ENCODE assay signal across 32 cellular contexts in the genomic region with DNA sequence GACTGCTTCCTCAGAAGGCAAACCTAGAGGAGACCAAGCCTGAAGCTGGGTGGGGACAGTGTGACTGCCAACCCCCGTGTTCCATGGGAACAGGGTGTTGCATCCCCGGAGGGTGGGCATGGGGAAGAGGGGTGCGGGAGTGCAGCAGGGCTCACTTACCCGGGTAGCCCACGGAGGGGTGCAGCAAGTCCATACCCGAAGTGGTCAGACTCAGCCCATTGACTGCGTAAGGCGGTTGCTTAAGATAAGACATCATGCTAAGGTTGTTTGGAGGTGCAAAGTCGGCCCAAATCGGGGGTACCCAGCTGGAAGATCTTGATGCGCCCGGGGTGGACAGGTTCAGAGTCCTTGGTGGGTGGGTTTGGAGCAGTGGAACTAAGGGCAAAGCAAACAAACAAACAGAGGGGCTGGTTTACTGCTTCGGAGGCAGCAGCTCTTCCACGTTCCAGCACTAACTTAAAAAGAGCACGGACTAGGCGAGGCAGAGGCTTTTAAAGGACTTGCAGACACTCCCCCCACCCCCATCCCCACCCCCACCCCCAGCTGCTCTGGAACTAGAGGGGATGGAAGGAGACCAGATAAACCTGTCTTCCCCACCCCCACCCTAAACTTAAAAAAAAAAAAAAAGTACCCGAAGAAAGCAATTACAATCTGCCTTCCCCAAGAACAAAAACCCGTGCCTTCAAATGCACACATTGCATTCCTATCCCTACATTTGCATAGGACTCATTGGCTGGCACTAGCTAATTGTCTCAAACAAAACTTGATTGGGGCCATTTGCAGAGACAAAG. TPM values are rescaled to one million over a fixed set of nuclear protein-coding genes. Genes with fewer than 3 reads are reported as not detected.
DNase-seq lines count a peak whose midpoint lies in the region; ATAC-seq and TF ChIP-seq lines count a peak whose summit lies in the region.
"Had no signal": no experiment of that assay in that cellular context is flagged by ENCODE, and none has a peak within 500 bp of the region (broad histone marks: within the 10 kb centered on the region; RNA-seq: fewer than 3 reads in every experiment).

No MANE protein-coding gene starts in this region.

- H3K36me3 Mint-ChIP-seq in IgD-negative memory B cell (peaks cover 2% of the 10 kb centered on the region), endodermal cell (ENCODE audit: low read depth) (peaks cover 77% of the 10 kb centered on the region)

- H3K4me3 Mint-ChIP-seq in IgD-negative memory B cell (no peak overlapping the region), endodermal cell (peak overlapping the region; percentile 86)
- H3K4me3 Mint-ChIP-seq: nephron; T-helper 2 cell treated with Interferon-gamma antibody and Interleukin-4, amounts not matched to agents 5 μg/mL and 100 μg/mL, for 36 hours had no signal

- H3K27ac Mint-ChIP-seq in IgD-negative memory B cell (peak overlapping the region in 2 of 3 donors; percentile 13 to 45), endodermal cell (peak overlapping the region; percentile 98)
- H3K27ac Mint-ChIP-seq: CD4-positive, alpha-beta memory T cell; nephron; T-helper 2 cell treated with Interferon-gamma antibody and Interleukin-4, amounts not matched to agents 5 μg/mL and 100 μg/mL, for 36 hours had no signal

- H3K9me3 Mint-ChIP-seq in IgD-negative memory B cell (peaks cover 0 to 10% (median 4%) of the 10 kb centered on the region in 3 donors), endodermal cell (no peaks in the 10 kb centered on the region)

- in situ Hi-C loops in G401 (cut with HindIII; ENCODE audit: low sequenced_read_pairs) = no loop called here

- peaks cover 76% of the 10 kb centered on the region for H3K27me3 Mint-ChIP-seq in IgD-negative memory B cell
- H3K27me3 Mint-ChIP-seq in endodermal cell (ENCODE audit: insufficient read depth) = peaks cover 10% of the 10 kb centered on the region

- DNase-seq in ELF-1 (ENCODE audit: low read depth, low spot score) (peak; percentile 95), endodermal cell (peak; percentile 93), G401 (ENCODE audit: low spot score) (no peak), NCI-H446 (lab: John Stamatoyannopoulos, UW) (no peak)
- DNase-seq: activated CD4-positive, alpha-beta T cell treated with anti-CD3 and anti-CD28 coated beads, Interleukin-2, amount 50 U/mL, for 1 hour; activated naive CD4-positive, alpha-beta T cell treated with Interleukin-2 at 50 U/mL for 16 hours; activated T-cell treated with anti-CD3 and anti-CD28 coated beads, Interleukin-2, amount 50 U/mL, for 48 hours; CD4-positive, alpha-beta memory T cell; effector CD4-positive, alpha-beta T cell; heart left ventricle; kidney; NCI-H1694 treated with DMSO at 0.1 percent for 48 hours; NCI-H2171; NCI-H510A treated with DMSO at 0.1 percent for 48 hours; right cardiac atrium; SHP77; spleen; trophoblast cell had no signal

- H3K4me3 ChIP-seq in endodermal cell (ENCODE audit: low read length) (peak overlapping the region; percentile 98), iPS-20b (ENCODE audit: low read length) (peak overlapping the region; percentile 89)
- H3K4me3 ChIP-seq: heart left ventricle, spleen had no signal

- H3K9me3 ChIP-seq in endodermal cell (ENCODE audit: control insufficient read depth, low read length) = no peaks in the 10 kb centered on the region
- no peaks in the 10 kb centered on the region for H3K9me3 ChIP-seq in iPS-20b (ENCODE audit: insufficient read depth, low read depth, low read length)
- H3K9me3 ChIP-seq: heart left ventricle had no signal

- ATAC-seq in GM18873 (IDR thresholded peaks at IDR 0.05; ENCODE audit: low FRiP score, unreplicated experiment) = no peak
- ATAC-seq in HG03280 (IDR thresholded peaks at IDR 0.05; ENCODE audit: unreplicated experiment) = no peak
- ATAC-seq: heart left ventricle, Panc1, right cardiac atrium had no signal

- 0 to 2% methylated on average over 10 to 15 of the region's 18 CpGs for WGBS in endodermal cell (ENCODE audit: insufficient coverage in 1 of 2, insufficient read length in 1 of 2), 2 experiments

- peak overlapping the region; percentile 98 for H3K9ac ChIP-seq in endodermal cell (ENCODE audit: extremely low read depth, low read length, poor library complexity, severe bottlenecking)
- peak overlapping the region; percentile 96 for H3K9ac ChIP-seq in iPS-20b (ENCODE audit: low read depth, low read length)
- H3K9ac ChIP-seq: parathyroid adenoma had no signal

- peaks cover 17% of the 10 kb centered on the region for H3K27me3 ChIP-seq in endodermal cell (ENCODE audit: control insufficient read depth, insufficient read depth, low read length, poor library complexity, severe bottlenecking)
- peaks cover 98% of the 10 kb centered on the region for H3K27me3 ChIP-seq in iPS-20b (ENCODE audit: insufficient read depth, low read length)

- H3K27ac ChIP-seq in endodermal cell (ENCODE audit: low read depth, low read length) (no peak overlapping the region), iPS-20b (ENCODE audit: low read length) (peak overlapping the region; percentile 94)
- H3K27ac ChIP-seq: heart left ventricle, HL-60, parathyroid adenoma, spleen, VCaP had no signal

- H3K4me1 ChIP-seq in endodermal cell (ENCODE audit: control insufficient read depth, insufficient read depth, low read length) (no peaks in the 10 kb centered on the region), iPS-20b (ENCODE audit: insufficient read depth, low read length) (peaks cover 39% of the 10 kb centered on the region)
- H3K4me1 ChIP-seq: parathyroid adenoma had no signal

- H3K4me1 Mint-ChIP-seq in IgD-negative memory B cell (peaks cover 0 to 18% (median 5%) of the 10 kb centered on the region in 3 donors), endodermal cell (peaks cover 35% of the 10 kb centered on the region)

- H3K36me3 ChIP-seq in endodermal cell (ENCODE audit: control insufficient read depth, insufficient read depth, low read length) (peaks cover 78% of the 10 kb centered on the region), iPS-20b (ENCODE audit: insufficient read depth, low read depth, low read length) (peaks cover 50% of the 10 kb centered on the region)
- H3K36me3 ChIP-seq: heart left ventricle, spleen had no signal

- TF ChIP-seq CTCF in endodermal cell (conservative IDR thresholded peaks at IDR 0.05) = no peak

RNA-seq across cellular contexts. Expression of a gene that starts 4.9 kb away (rescaled TPM):
- not detected for polyA plus RNA-seq in IgD-negative memory B cell
- total RNA-seq in endodermal cell = 100 to 1,000 TPM; 321 to 348 TPM
- polyA plus RNA-seq in endodermal cell (2013, experiment 1 of 2) = 103 TPM
- polyA plus RNA-seq in endodermal cell (2013, experiment 2 of 2) = 110 TPM
- 105 and 128 TPM in 2 replicates for total RNA-seq in G401 (2014; rRNA removed; shearing (Covaris generic))
- total RNA-seq: CD4-positive, alpha-beta memory T cell; fibroblast of villous mesenchyme; heart left ventricle; kidney; liver; mucosa of gallbladder; right cardiac atrium; spleen had no signal
- polyA plus RNA-seq: CD4-positive, alpha-beta memory T cell; esophagus; heart left ventricle; liver; right cardiac atrium; spleen had no signal

Comparison
In these comparisons a context has a peak if more than half of its experiments do, and no peak if none do; other contexts are left out.
1. DNase-seq: peak in ELF-1 (single experiment) and endodermal cell (single experiment); none in G401 (single experiment) and NCI-H446 (0 of 2).